Comparison of ENCODE assay signal across 11 cellular contexts in genomic region chr1:32684167-32684811, GRCh38. TPM values are rescaled to one million over a fixed set of nuclear protein-coding genes. Genes with fewer than 3 reads are reported as not detected.
DNase-seq lines count a peak whose midpoint lies in the region; ATAC-seq and TF ChIP-seq lines count a peak whose summit lies in the region.
"Had no signal": no experiment of that assay in that cellular context is flagged by ENCODE, and none has a peak within 500 bp of the region (broad histone marks: within the 10 kb centered on the region; RNA-seq: fewer than 3 reads in every experiment).

No MANE protein-coding gene starts in this region.

- ATAC-seq in activated CD8-positive, alpha-beta T cell treated with anti-CD3 and anti-CD28 coated beads for 36 hours: peak; percentile 20

- intact Hi-C loops in activated CD8-positive, alpha-beta T cell treated with anti-CD3 and anti-CD28 coated beads for 36 hours (cut with micrococcal nuclease): no loop called here
- intact Hi-C loops in prostate gland (cut with DNase I) (no loop called here), A673 (cut with micrococcal nuclease; ENCODE audit: unreplicated experiment) (no loop called here)

- H3K36me3 ChIP-seq in prostate gland (no peaks in the 10 kb centered on the region), A673 (ENCODE audit: insufficient read depth, low read length, poor library complexity, severe bottlenecking) (peaks cover 67% of the 10 kb centered on the region)

- H3K9me3 ChIP-seq in prostate gland (no peaks in the 10 kb centered on the region), A673 (ENCODE audit: low read depth, low read length, poor library complexity, severe bottlenecking) (no peaks in the 10 kb centered on the region)

- H3K9me3 Mint-ChIP-seq in activated CD8-positive, alpha-beta T cell treated with anti-CD3 and anti-CD28 coated beads for 36 hours: no peaks in the 10 kb centered on the region
- H3K9me3 Mint-ChIP-seq: T-helper 1 cell treated with Interleukin-12 subunit alpha and Interleukin-12 subunit beta and Interleukin-4 antibody, amounts not matched to agents 30 μg/mL and 1 μg/mL, for 36 hours had no signal

- H3K36me3 Mint-ChIP-seq in activated CD8-positive, alpha-beta T cell treated with anti-CD3 and anti-CD28 coated beads for 36 hours (ENCODE audit: low read depth): peaks cover 37% of the 10 kb centered on the region

- H3K4me1 Mint-ChIP-seq in activated CD8-positive, alpha-beta T cell treated with anti-CD3 and anti-CD28 coated beads for 36 hours (ENCODE audit: low read depth): peaks cover 13% of the 10 kb centered on the region

- peak overlapping the region; percentile 70 for H3K27ac Mint-ChIP-seq in activated CD8-positive, alpha-beta T cell treated with anti-CD3 and anti-CD28 coated beads for 36 hours
- H3K27ac Mint-ChIP-seq: T-helper 1 cell treated with Interleukin-12 subunit alpha and Interleukin-12 subunit beta and Interleukin-4 antibody, amounts not matched to agents 30 μg/mL and 1 μg/mL, for 36 hours had no signal

- CTCF ChIA-PET in activated CD8-positive, alpha-beta T cell treated with anti-CD3 and anti-CD28 coated beads for 36 hours (lab: Charles Lee): interaction anchor here (2.0 kb wide), 1 partner anchor 28 kb away, joined by 5 read pairs; no protein-coding TSS in a partner anchor
- CTCF ChIA-PET in A673 (lab: Charles Lee): no interaction called here

- 8% methylated on average over 2 of the region's 2 CpGs for WGBS in prostate gland

- H3K4me1 ChIP-seq in prostate gland (replicated peaks) (peaks cover 9% of the 10 kb centered on the region), A673 (ENCODE audit: insufficient read depth, low read length, poor library complexity, severe bottlenecking) (no peaks in the 10 kb centered on the region)

- no peaks in the 10 kb centered on the region for H3K27me3 ChIP-seq in prostate gland (replicated peaks; ENCODE audit: insufficient read depth)
- no peaks in the 10 kb centered on the region for H3K27me3 ChIP-seq in A673 (replicated peaks; ENCODE audit: insufficient read depth, low read depth, low read length, poor library complexity)

- DNase-seq in AG20443 (ENCODE audit: low spot score) (peak; percentile 34), fibroblast of villous mesenchyme (ENCODE audit: low read depth) (peak; percentile 75), prostate gland (ENCODE audit: low spot score) (peak; percentile 58), A673 (ENCODE audit: low spot score) (no peak), NCI-H748 treated with DMSO at 0.1 percent for 48 hours (lab: John Stamatoyannopoulos, UW) (no peak), iPS-NIHi11 (ENCODE audit: low spot score) (no peak), SKM-1 treated with dmso at 0.1 percent for 144 hours (lab: John Stamatoyannopoulos, UW; ENCODE audit: unreplicated experiment) (no peak)
- no peak for DNase-seq in activated CD8-positive, alpha-beta T cell treated with anti-CD3 and anti-CD28 coated beads for 36 hours
- DNase-seq: kidney glomerular epithelial cell, NCI-H187 had no signal

- BruUV-seq in A673 (replicated peaks; lab: Mats Ljungman, UMichigan): no TSS peak

- no peak for TF ChIP-seq POLR2A in prostate gland (IDR thresholded peaks at IDR 0.05)

- H3K27ac ChIP-seq in prostate gland (peak overlapping the region; percentile 3 to 44), A673 (ENCODE audit: low read depth, low read length, poor library complexity, severe bottlenecking) (no peak overlapping the region)

- POLR2A ChIA-PET in activated CD8-positive, alpha-beta T cell treated with anti-CD3 and anti-CD28 coated beads for 36 hours (lab: Charles Lee): interaction anchor here (0.7 to 1.4 kb wide), 2 partner anchors 22 to 410 kb away, joined by 3 to 5 read pairs; no protein-coding TSS in a partner anchor
- POLR2A ChIA-PET in A673 (lab: Charles Lee; ENCODE audit: low non-redundant PET): no interaction called here

- no peaks in the 10 kb centered on the region for H3K27me3 Mint-ChIP-seq in activated CD8-positive, alpha-beta T cell treated with anti-CD3 and anti-CD28 coated beads for 36 hours

- H3K4me3 Mint-ChIP-seq in activated CD8-positive, alpha-beta T cell treated with anti-CD3 and anti-CD28 coated beads for 36 hours: no peak overlapping the region
- H3K4me3 Mint-ChIP-seq: T-helper 1 cell treated with Interleukin-12 subunit alpha and Interleukin-12 subunit beta and Interleukin-4 antibody, amounts not matched to agents 30 μg/mL and 1 μg/mL, for 36 hours had no signal

- no peak for TF ChIP-seq CTCF in activated CD8-positive, alpha-beta T cell treated with anti-CD3 and anti-CD28 coated beads for 36 hours (IDR thresholded peaks at IDR 0.05)
- TF ChIP-seq CTCF in fibroblast of villous mesenchyme (IDR thresholded peaks at IDR 0.05; ENCODE audit: insufficient read depth, low read depth, low read length) (no peak), prostate gland (IDR thresholded peaks at IDR 0.05) (no peak), A673 (conservative IDR thresholded peaks at IDR 0.05; ENCODE audit: low read depth, low read length) (no peak)

- H3K4me3 ChIP-seq in fibroblast of villous mesenchyme (ENCODE audit: low read depth, low read length) (no peak overlapping the region), prostate gland (no peak overlapping the region), A673 (ENCODE audit: low read depth, low read length, poor library complexity, severe bottlenecking) (no peak overlapping the region)

RNA-seq across cellular contexts. Expression of gene SYNC, which starts 18.3 kb away (rescaled TPM):
- total RNA-seq in activated CD8-positive, alpha-beta T cell treated with anti-CD3 and anti-CD28 coated beads for 36 hours: not detected
- total RNA-seq in fibroblast of villous mesenchyme: 56.0 and 72.5 TPM in 2 replicates
- 10 to 100 TPM in 1 of 2 donors, 1 to 10 TPM in 1; 7.9 to 18.2 TPM for total RNA-seq in prostate gland
- 0.71 TPM in 1 of 2 replicates, not detected in the other for total RNA-seq in A673 (2021)

RNA-seq across cellular contexts. Expression of gene RBBP4, which starts 33.3 kb away (rescaled TPM):
- total RNA-seq in activated CD8-positive, alpha-beta T cell treated with anti-CD3 and anti-CD28 coated beads for 36 hours: 100 to 1,000 TPM; 308 to 318 TPM
- total RNA-seq in fibroblast of villous mesenchyme (98.9 and 138 TPM in 2 replicates), prostate gland (100 to 1,000 TPM; 122 to 183 TPM), A673 (2021) (496 and 513 TPM in 2 replicates)

RNA-seq across cellular contexts. Expression of gene ZBTB8OS, which starts 33.9 kb away (rescaled TPM):
- 10 to 100 TPM; 53.4 to 57.6 TPM for total RNA-seq in activated CD8-positive, alpha-beta T cell treated with anti-CD3 and anti-CD28 coated beads for 36 hours
- 34.5 and 44.5 TPM in 2 replicates for total RNA-seq in fibroblast of villous mesenchyme
- 10 to 100 TPM; 32.7 to 38.7 TPM for total RNA-seq in prostate gland
- total RNA-seq in A673 (2021): 70.6 and 72.1 TPM in 2 replicates

Comparison
In these comparisons a context has a peak if more than half of its experiments do, and no peak if none do; other contexts are left out.
1. DNase-seq: peak in AG20443 (single experiment), fibroblast of villous mesenchyme (single experiment) and prostate gland (single experiment); none in activated CD8-positive, alpha-beta T cell treated with anti-CD3 and anti-CD28 coated beads for 36 hours (single experiment), A673 (single experiment), NCI-H748 treated with DMSO at 0.1 percent for 48 hours (single experiment), iPS-NIHi11 (single experiment) and SKM-1 treated with dmso at 0.1 percent for 144 hours (single experiment).